In the genomic region with DNA sequence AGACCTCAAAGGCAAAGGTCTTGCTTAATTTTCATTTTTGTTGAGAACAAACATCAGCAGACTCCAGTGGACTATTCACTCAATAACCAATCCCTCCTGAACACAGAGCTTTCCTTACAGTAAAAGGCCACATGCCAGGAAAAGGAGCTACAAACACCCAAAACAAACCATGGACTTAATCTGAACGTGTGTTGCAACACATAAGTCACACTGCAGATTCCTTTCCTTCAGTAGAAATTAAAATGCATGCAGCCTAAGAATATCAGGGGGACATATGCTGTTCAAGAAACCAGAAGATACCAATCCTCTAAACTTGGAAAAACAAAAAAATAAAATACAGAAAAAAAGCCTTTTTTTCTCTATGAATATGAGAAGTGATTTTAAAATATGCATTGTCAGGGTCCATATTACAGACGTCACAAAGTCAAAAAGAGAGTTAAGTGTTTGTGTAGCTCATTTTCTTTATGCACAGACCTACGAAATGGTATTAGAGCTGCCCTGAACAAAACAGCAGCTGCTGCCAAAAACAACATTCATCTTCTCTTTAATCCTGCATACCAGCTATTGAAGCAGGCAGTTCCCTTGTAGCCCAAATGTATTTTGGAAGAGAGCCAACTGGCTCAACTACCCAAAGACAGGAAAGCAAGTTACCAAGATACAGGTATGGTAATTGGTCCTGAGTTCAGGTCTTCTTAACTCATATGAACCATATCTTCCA, we compare ENCODE assay signal across 1 cellular context.
TF ChIP-seq lines count a peak whose summit lies in the region.

No MANE protein-coding gene starts in this region.

TF ChIP-seq in HCT116, 20 proteins besides CTCF, POLR2A, EP300 and RAD21 (continued from another document):
- TF ChIP-seq, protein P1, sequence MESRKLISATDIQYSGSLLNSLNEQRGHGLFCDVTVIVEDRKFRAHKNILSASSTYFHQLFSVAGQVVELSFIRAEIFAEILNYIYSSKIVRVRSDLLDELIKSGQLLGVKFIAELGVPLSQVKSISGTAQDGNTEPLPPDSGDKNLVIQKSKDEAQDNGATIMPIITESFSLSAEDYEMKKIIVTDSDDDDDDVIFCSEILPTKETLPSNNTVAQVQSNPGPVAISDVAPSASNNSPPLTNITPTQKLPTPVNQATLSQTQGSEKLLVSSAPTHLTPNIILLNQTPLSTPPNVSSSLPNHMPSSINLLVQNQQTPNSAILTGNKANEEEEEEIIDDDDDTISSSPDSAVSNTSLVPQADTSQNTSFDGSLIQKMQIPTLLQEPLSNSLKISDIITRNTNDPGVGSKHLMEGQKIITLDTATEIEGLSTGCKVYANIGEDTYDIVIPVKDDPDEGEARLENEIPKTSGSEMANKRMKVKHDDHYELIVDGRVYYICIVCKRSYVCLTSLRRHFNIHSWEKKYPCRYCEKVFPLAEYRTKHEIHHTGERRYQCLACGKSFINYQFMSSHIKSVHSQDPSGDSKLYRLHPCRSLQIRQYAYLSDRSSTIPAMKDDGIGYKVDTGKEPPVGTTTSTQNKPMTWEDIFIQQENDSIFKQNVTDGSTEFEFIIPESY (IDR thresholded peaks at IDR 0.05; ENCODE audit: extremely low read depth, insufficient replicate concordance, low read length), result no peak
